8 cellular contexts compared by ENCODE assay signal in genomic region chr4:6200922-6201362, GRCh38. TPM values are rescaled to one million over a fixed set of nuclear protein-coding genes. Genes with fewer than 3 reads are reported as not detected.
A peak's percentile ranks its signal among the peaks of the same experiment; 100 is the strongest.
DNase-seq lines count a peak whose midpoint lies in the region; ATAC-seq and TF ChIP-seq lines count a peak whose summit lies in the region.

No MANE protein-coding gene starts in this region.

- peak overlapping the region; percentile 99 for H3K4me2 ChIP-seq in BLaER1

- H3K27ac ChIP-seq in BLaER1 (peak overlapping the region; percentile 74), right lobe of liver (no peak overlapping the region)

- H3K9ac ChIP-seq in BLaER1 = peak overlapping the region; percentile 75

- H3K4me3 ChIP-seq in BLaER1 (peak overlapping the region; percentile 85), right lobe of liver (peak overlapping the region in 2 of 3 donors; percentile 14 to 52)

- H3K36me3 ChIP-seq in BLaER1 (no peaks in the 10 kb centered on the region), right lobe of liver (no peaks in the 10 kb centered on the region)

- peak; percentile 25 to 62 for DNase-seq in SHP77 (lab: John Stamatoyannopoulos, UW)
- DNase-seq in right lobe of liver = no peak
- DNase-seq in ureter (ENCODE audit: low spot score) = no peak
- no peak for DNase-seq in activated gamma-delta T cell treated with Interleukin-2 at 50 U/mL for 16 hours

- H3K9me3 ChIP-seq in BLaER1 (peaks cover 8% of the 10 kb centered on the region), right lobe of liver (no peaks in the 10 kb centered on the region)

- TF ChIP-seq POLR2A in right lobe of liver (IDR thresholded peaks at IDR 0.05) = no peak

- ATAC-seq in GM21515 (IDR thresholded peaks at IDR 0.05; ENCODE audit: unreplicated experiment) (peak; percentile 4), right lobe of liver (peak in 1 of 4 donors; percentile 35), HG03457 (IDR thresholded peaks at IDR 0.05; ENCODE audit: unreplicated experiment) (no peak), HG02973 (IDR thresholded peaks at IDR 0.05; ENCODE audit: unreplicated experiment) (no peak)

- TF ChIP-seq CTCF in right lobe of liver (IDR thresholded peaks at IDR 0.05) = no peak

- H3K4me1 ChIP-seq in BLaER1 (peaks cover 43% of the 10 kb centered on the region), right lobe of liver (peaks cover 0 to 10% (median 0%) of the 10 kb centered on the region in 4 donors)

- intact Hi-C loops in right lobe of liver (cut with DNase I) = no loop called here

- 46% methylated on average over 2 of the region's 15 CpGs for WGBS in right lobe of liver (ENCODE audit: insufficient coverage, low coverage, low lambda C conversion rate, missing lambda C conversion rate)

- H3K27me3 ChIP-seq in BLaER1 (peaks cover 18% of the 10 kb centered on the region), right lobe of liver (peaks cover 0 to 5% of the 10 kb centered on the region in 2 donors)

- peaks cover 33% of the 10 kb centered on the region for H4K20me1 ChIP-seq in BLaER1

RNA-seq across cellular contexts. Expression of gene JAKMIP1, which starts 0.6 kb away (rescaled TPM):
- total RNA-seq in right lobe of liver (under 1 TPM in 1 of 6 experiments, not detected in 5; 0.12 TPM), ureter (0.29 TPM)

Comparison
In these comparisons a context has a peak if more than half of its experiments do, and no peak if none do; other contexts are left out.
1. DNase-seq: peak in SHP77 (2 of 2); none in right lobe of liver (0 of 3), ureter (single experiment) and activated gamma-delta T cell treated with Interleukin-2 at 50 U/mL for 16 hours (single experiment).